In the genomic region with DNA sequence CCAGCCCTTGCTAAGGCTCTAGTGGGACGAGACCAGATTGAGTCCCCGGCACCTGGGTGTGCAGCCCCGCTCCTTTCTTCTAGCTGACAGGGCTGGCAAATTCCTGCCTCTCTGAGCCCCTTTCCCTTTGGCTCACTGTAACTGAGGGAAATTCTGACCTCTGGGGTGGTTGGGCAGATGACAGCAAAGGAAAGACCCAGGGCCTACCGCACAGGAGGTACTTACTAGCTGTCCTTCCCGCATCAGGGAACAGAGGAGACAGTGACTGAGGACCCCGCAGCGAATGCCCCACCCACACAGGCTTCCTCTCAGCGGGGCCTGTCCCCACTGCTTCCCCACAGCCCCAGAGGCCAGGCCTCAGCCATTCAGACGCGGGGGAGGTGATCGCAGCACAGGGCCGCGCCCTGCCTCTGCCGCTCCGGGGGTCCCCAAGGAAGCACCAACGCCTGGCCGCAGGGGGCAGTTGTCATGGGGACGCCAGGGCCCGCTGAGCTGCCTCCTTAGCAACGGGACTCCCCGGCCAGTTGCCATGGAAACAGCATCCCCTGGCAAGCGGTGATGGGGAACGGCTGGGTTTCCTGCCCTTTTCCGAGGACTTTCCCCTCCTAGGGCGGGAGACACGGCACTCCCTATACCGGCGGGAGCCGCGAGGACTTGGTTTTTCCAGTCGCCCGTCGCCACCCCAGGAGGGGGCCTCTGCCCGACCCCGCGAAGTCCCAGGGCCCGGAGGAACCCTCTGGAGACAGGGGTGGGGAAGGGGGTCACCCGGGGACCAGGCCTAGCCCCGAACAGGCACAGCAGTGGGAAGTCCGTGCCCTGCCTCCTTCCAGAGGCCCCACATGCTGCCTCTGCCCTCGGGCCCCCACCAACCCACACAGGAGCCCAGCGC, we compare ENCODE assay signal across 8 cellular contexts.
DNase-seq lines count a peak whose midpoint lies in the region; ATAC-seq lines count a peak whose summit lies in the region.
"Had no signal": no experiment of that assay in that cellular context is flagged by ENCODE, and none has a peak within 500 bp of the region (broad histone marks: within the 10 kb centered on the region; RNA-seq: fewer than 3 reads in every experiment).

No MANE protein-coding gene starts in this region.

- ATAC-seq in GM18858 (IDR thresholded peaks at IDR 0.05; ENCODE audit: unreplicated experiment) = no peak

- DNase-seq in GM19240 (ENCODE audit: insufficient read length, low spot score) (peak; percentile 43), NCI-H146 treated with DMSO at 0.1 percent for 48 hours (lab: John Stamatoyannopoulos, UW; ENCODE audit: unreplicated experiment) (peak; percentile 30), glomerular visceral epithelial cell (ENCODE audit: extremely low spot score) (peak; percentile 38), retina (peak; percentile 85), foreskin melanocyte (no peak), SHP77 treated with DMSO at 0.1 percent for 48 hours (lab: John Stamatoyannopoulos, UW) (no peak)
- DNase-seq: cortex of kidney had no signal

Comparison
In these comparisons a context has a peak if more than half of its experiments do, and no peak if none do; other contexts are left out.
1. DNase-seq: peak in GM19240 (single experiment), NCI-H146 treated with DMSO at 0.1 percent for 48 hours (single experiment), glomerular visceral epithelial cell (single experiment) and retina (single experiment); none in foreskin melanocyte (single experiment) and SHP77 treated with DMSO at 0.1 percent for 48 hours (single experiment).